In the genomic region with DNA sequence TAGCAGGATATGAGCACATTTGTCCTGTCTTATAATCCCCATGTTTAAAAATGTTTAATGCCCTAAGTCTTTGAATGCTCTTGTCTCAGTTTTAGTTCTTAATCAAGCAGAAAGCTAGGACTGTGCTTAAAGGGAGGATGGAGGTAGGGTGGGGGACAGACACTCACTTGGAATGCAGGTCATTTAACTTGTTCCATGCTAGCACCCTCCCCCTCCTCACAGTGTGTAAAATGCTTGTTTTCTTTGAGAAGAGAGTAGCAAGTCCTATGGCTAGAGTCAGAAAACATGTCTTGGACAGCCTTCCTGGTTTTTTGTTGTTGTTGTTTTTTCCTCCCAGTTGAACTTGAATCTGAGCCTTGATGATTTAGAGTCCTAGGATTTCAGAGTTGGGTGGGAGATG, we compare ENCODE assay signal across 22 cellular contexts.
A peak's percentile ranks its signal among the peaks of the same experiment; 100 is the strongest.
DNase-seq lines count a peak whose midpoint lies in the region; FAIRE-seq and TF ChIP-seq lines count a peak whose summit lies in the region.
"Had no signal": no experiment of that assay in that cellular context is flagged by ENCODE, and none has a peak within 500 bp of the region (broad histone marks: within the 10 kb centered on the region; RNA-seq: fewer than 3 reads in every experiment).

No MANE protein-coding gene starts in this region.

- peaks cover 13% of the 10 kb centered on the region for H3K27me3 Mint-ChIP-seq in nephron (ENCODE audit: low read depth)
- H3K27me3 Mint-ChIP-seq: CD4-positive, CD25-positive, alpha-beta regulatory T cell had no signal

- intact Hi-C loops in kidney (cut with DNase I), result no loop called here

- DNase-seq in ecto neural progenitor cell (ENCODE audit: low spot score), result peak; percentile 10
- DNase-seq in kidney, result no peak
- DNase-seq in NCI-H345 treated with DMSO at 0.1 percent for 48 hours (lab: John Stamatoyannopoulos, UW; ENCODE audit: unreplicated experiment), result no peak
- DNase-seq in AML-193 (lab: John Stamatoyannopoulos, UW), result no peak
- no peak for DNase-seq in NCI-H1092 treated with DMSO at 0.1 percent for 48 hours (lab: John Stamatoyannopoulos, UW)
- DNase-seq: 8988T; Caco-2; CD4-positive, CD25-positive, alpha-beta regulatory T cell; CD8-positive, alpha-beta T cell; DMS153; DND-41; GOT3; HFFc6 had no signal

- H3K36me3 ChIP-seq in kidney (ENCODE audit: control insufficient read depth in 1 of 2, insufficient read depth in 2 of 2, low read length in 2 of 2), result no peaks in the 10 kb centered on the region
- H3K36me3 ChIP-seq: BLaER1, HAP-1 had no signal

- no peaks in the 10 kb centered on the region for H3K9me3 ChIP-seq in kidney (ENCODE audit: control insufficient read depth in 1 of 2, low read length in 2 of 2)
- H3K9me3 ChIP-seq: A549, BLaER1, Caco-2, HAP-1 had no signal

- H3K4me3 Mint-ChIP-seq in nephron, result no peak overlapping the region
- H3K4me3 Mint-ChIP-seq: B cell; CD4-positive, CD25-positive, alpha-beta regulatory T cell; CD8-positive, alpha-beta T cell; HFFc6 had no signal

- peaks cover 20% of the 10 kb centered on the region for H3K4me1 Mint-ChIP-seq in nephron
- H3K4me1 Mint-ChIP-seq: B cell; CD4-positive, CD25-positive, alpha-beta regulatory T cell had no signal

- H3K27ac Mint-ChIP-seq in nephron, result peak overlapping the region; percentile 79 to 94 (median 84)
- H3K27ac Mint-ChIP-seq: B cell; CD4-positive, CD25-positive, alpha-beta regulatory T cell; CD8-positive, alpha-beta T cell; HFFc6 had no signal

- H3K4me1 ChIP-seq in kidney (ENCODE audit: control insufficient read depth in 1 of 2, insufficient read depth in 1 of 2, low read depth in 1 of 2, low read length in 2 of 2), result peaks cover 19 to 25% of the 10 kb centered on the region in 2 donors
- H3K4me1 ChIP-seq: A549, BLaER1, Caco-2, HAP-1 had no signal

- FAIRE-seq in kidney (lab: Jason Lieb, UNC), result no peak
- FAIRE-seq: A549, G401.6, GM12892, H54 had no signal

- H3K9me3 Mint-ChIP-seq in nephron, result no peaks in the 10 kb centered on the region
- H3K9me3 Mint-ChIP-seq: CD8-positive, alpha-beta T cell; HFFc6 had no signal

- H3K36me3 Mint-ChIP-seq in nephron (ENCODE audit: low read depth), result no peaks in the 10 kb centered on the region
- H3K36me3 Mint-ChIP-seq: CD4-positive, CD25-positive, alpha-beta regulatory T cell; CD8-positive, alpha-beta T cell had no signal

- H3K27ac ChIP-seq in kidney (ENCODE audit: low read depth in 2 of 2, low read length in 2 of 2), result peak overlapping the region; percentile 40 to 73
- H3K27ac ChIP-seq: A549, BLaER1, C4-2B had no signal

- no peak for TF ChIP-seq CTCF in kidney (IDR thresholded peaks at IDR 0.05; ENCODE audit: borderline replicate concordance, extremely low read depth, insufficient read depth)
- no peak for TF ChIP-seq CTCF in nephron (IDR thresholded peaks at IDR 0.05; ENCODE audit: unreplicated experiment in 3 of 3)

- no peak overlapping the region for H3K9ac ChIP-seq in kidney (ENCODE audit: low read length in 2 of 2)
- H3K9ac ChIP-seq: BLaER1 had no signal

- no peak overlapping the region for H3K4me3 ChIP-seq in kidney (ENCODE audit: low read length in 2 of 2)
- H3K4me3 ChIP-seq: A549, BLaER1, HAP-1 had no signal
